In genomic region chr1:194517567-194517966, GRCh38 we compare ENCODE assay signal across 23 cellular contexts.
"Had no signal": no experiment of that assay in that cellular context is flagged by ENCODE, and none has a peak within 500 bp of the region (broad histone marks: within the 10 kb centered on the region; RNA-seq: fewer than 3 reads in every experiment).

No MANE protein-coding gene starts in this region.

- H3K4me1 ChIP-seq: psoas muscle, testis, tibial artery had no signal

- H3K27me3 ChIP-seq: dorsolateral prefrontal cortex, ovary, sigmoid colon, testis, tibial artery had no signal

- H3K4me3 ChIP-seq: dorsolateral prefrontal cortex, lung, ovary, psoas muscle, sigmoid colon, testis, tibial artery had no signal

- DNase-seq: dorsolateral prefrontal cortex; effector CD4-positive, alpha-beta T cell; kidney; mesenchymal stem cell; naive thymus-derived CD8-positive, alpha-beta T cell; nephron progenitor cell; occipital lobe; ovary; posterior cingulate gyrus; psoas muscle; right cardiac atrium; sigmoid colon; stimulated activated CD4-positive, alpha-beta T cell treated with anti-CD3 and anti-CD28 coated beads, Interleukin-2, amount 100 ng/mL, for 24 hours; stimulated activated CD4-positive, alpha-beta T cell treated with anti-CD3 and anti-CD28 coated beads, Interleukin-4, amount 100 ng/mL, for 24 hours; stimulated activated naive CD8-positive, alpha-beta T cell treated with anti-CD3 and anti-CD28 coated beads, Interleukin-15, Interleukin-2, amounts not matched to agents 100 U/mL and 50 U/mL, for 24 hours; substantia nigra; testis; tibial artery had no signal

- H3K36me3 ChIP-seq: ovary, sigmoid colon, tibial artery had no signal

- FAIRE-seq: frontal cortex, kidney, urothelium cell line had no signal

- H3K27ac ChIP-seq: dorsolateral prefrontal cortex, ovary, psoas muscle, sigmoid colon, testis, tibial artery had no signal

- H3K9me3 ChIP-seq: ovary, psoas muscle, sigmoid colon, testis, tibial artery had no signal

- ATAC-seq: left lobe of liver; naive thymus-derived CD8-positive, alpha-beta T cell; psoas muscle; right cardiac atrium; stimulated activated effector memory CD8-positive, alpha-beta T cell treated with anti-CD3 and anti-CD28 coated beads, Interleukin-12 subunit alpha, Interleukin-12 subunit beta, amount 100 ng/mL, for 72 hours; stimulated activated naive CD8-positive, alpha-beta T cell treated with anti-CD3 and anti-CD28 coated beads, Interleukin-15, Interleukin-2, amounts not matched to agents 100 U/mL and 50 U/mL, for 24 hours had no signal
